21 cellular contexts compared by ENCODE assay signal in genomic region chr11:60993611-60994010, GRCh38. TPM values are rescaled to one million over a fixed set of nuclear protein-coding genes. Genes with fewer than 3 reads are reported as not detected.
DNase-seq lines count a peak whose midpoint lies in the region; ATAC-seq, FAIRE-seq and TF ChIP-seq lines count a peak whose summit lies in the region.
"Had no signal": no experiment of that assay in that cellular context is flagged by ENCODE, and none has a peak within 500 bp of the region (broad histone marks: within the 10 kb centered on the region; RNA-seq: fewer than 3 reads in every experiment).

No MANE protein-coding gene starts in this region.

- no peaks in the 10 kb centered on the region for H3K27me3 Mint-ChIP-seq in activated T-cell treated with anti-CD3 and anti-CD28 coated beads, Interleukin-2, amount 50 U/mL, for 24 hours
- H3K27me3 Mint-ChIP-seq in stimulated activated naive CD8-positive, alpha-beta T cell treated with anti-CD3 and anti-CD28 coated beads, Interleukin-15, amount 100 ng/mL, for 72 hours, result no peaks in the 10 kb centered on the region

- H3K9me3 ChIP-seq in effector memory CD4-positive, alpha-beta T cell (ENCODE audit: control insufficient read depth, low read length), result no peaks in the 10 kb centered on the region
- no peaks in the 10 kb centered on the region for H3K9me3 ChIP-seq in pancreas
- H3K9me3 ChIP-seq: MG63, thoracic aorta had no signal

- peak overlapping the region; percentile 72 for H3K4me3 Mint-ChIP-seq in activated T-cell treated with anti-CD3 and anti-CD28 coated beads, Interleukin-2, amount 50 U/mL, for 24 hours
- peak overlapping the region; percentile 70 to 85 for H3K4me3 Mint-ChIP-seq in stimulated activated naive CD8-positive, alpha-beta T cell treated with anti-CD3 and anti-CD28 coated beads, Interleukin-15, amount 100 ng/mL, for 72 hours
- H3K4me3 Mint-ChIP-seq: neural progenitor cell, WTC11 had no signal

- peaks cover 64% of the 10 kb centered on the region for H3K4me1 ChIP-seq in effector memory CD4-positive, alpha-beta T cell (ENCODE audit: control insufficient read depth, insufficient read depth, low read length, poor library complexity, severe bottlenecking)
- peaks cover 12 to 20% (median 19%) of the 10 kb centered on the region in 3 donors for H3K4me1 ChIP-seq in pancreas

- TF ChIP-seq CTCF in pancreas (IDR thresholded peaks at IDR 0.05), result no peak

- H3K36me3 ChIP-seq in effector memory CD4-positive, alpha-beta T cell (ENCODE audit: control insufficient read depth, insufficient read depth, low read length), result peaks cover 42% of the 10 kb centered on the region
- no peaks in the 10 kb centered on the region for H3K36me3 ChIP-seq in pancreas
- H3K36me3 ChIP-seq: MG63, neural progenitor cell, thoracic aorta had no signal

- peak overlapping the region; percentile 94 for H3K27ac Mint-ChIP-seq in activated T-cell treated with anti-CD3 and anti-CD28 coated beads, Interleukin-2, amount 50 U/mL, for 24 hours
- peak overlapping the region; percentile 45 to 63 for H3K27ac Mint-ChIP-seq in stimulated activated naive CD8-positive, alpha-beta T cell treated with anti-CD3 and anti-CD28 coated beads, Interleukin-15, amount 100 ng/mL, for 72 hours
- H3K27ac Mint-ChIP-seq: neural progenitor cell, WTC11 had no signal

- no peak for FAIRE-seq in pancreas (lab: Jason Lieb, UNC)
- FAIRE-seq: astrocyte, colon, GM12891, kidney had no signal

- H3K4me1 Mint-ChIP-seq in activated T-cell treated with anti-CD3 and anti-CD28 coated beads, Interleukin-2, amount 50 U/mL, for 24 hours (ENCODE audit: low read depth), result peaks cover 84% of the 10 kb centered on the region
- peaks cover 88% of the 10 kb centered on the region for H3K4me1 Mint-ChIP-seq in stimulated activated naive CD8-positive, alpha-beta T cell treated with anti-CD3 and anti-CD28 coated beads, Interleukin-15, amount 100 ng/mL, for 72 hours
- H3K4me1 Mint-ChIP-seq: WTC11 had no signal

- no peaks in the 10 kb centered on the region for H3K27me3 ChIP-seq in effector memory CD4-positive, alpha-beta T cell (replicated peaks; ENCODE audit: control insufficient read depth, insufficient read depth, low read length, poor library complexity, severe bottlenecking)
- no peaks in the 10 kb centered on the region for H3K27me3 ChIP-seq in pancreas
- H3K27me3 ChIP-seq: hepatocyte, neural progenitor cell had no signal

- peaks cover 92% of the 10 kb centered on the region for H3K36me3 Mint-ChIP-seq in activated T-cell treated with anti-CD3 and anti-CD28 coated beads, Interleukin-2, amount 50 U/mL, for 24 hours (ENCODE audit: low read depth)
- H3K36me3 Mint-ChIP-seq: neural progenitor cell, WTC11 had no signal

- peak; percentile 43 for ATAC-seq in stimulated activated naive CD8-positive, alpha-beta T cell treated with anti-CD3 and anti-CD28 coated beads, Interleukin-15, amount 100 ng/mL, for 72 hours
- no peak for ATAC-seq in pancreas
- ATAC-seq: WTC11 had no signal

- WGBS in pancreas, 2 donors, result 74 to 85% methylated on average over 7 of the region's 7 CpGs

- intact Hi-C loops in pancreas (cut with DNase I), result no loop called here

- H3K9me3 Mint-ChIP-seq in activated T-cell treated with anti-CD3 and anti-CD28 coated beads, Interleukin-2, amount 50 U/mL, for 24 hours, result no peaks in the 10 kb centered on the region
- H3K9me3 Mint-ChIP-seq in stimulated activated naive CD8-positive, alpha-beta T cell treated with anti-CD3 and anti-CD28 coated beads, Interleukin-15, amount 100 ng/mL, for 72 hours, result no peaks in the 10 kb centered on the region
- H3K9me3 Mint-ChIP-seq: neural progenitor cell, WTC11 had no signal

- H3K4me3 ChIP-seq in effector memory CD4-positive, alpha-beta T cell (ENCODE audit: insufficient read depth, low read depth, low read length, poor library complexity, severe bottlenecking), result no peak overlapping the region
- H3K4me3 ChIP-seq in pancreas, result no peak overlapping the region
- H3K4me3 ChIP-seq: hepatocyte, MG63, neural progenitor cell, thoracic aorta had no signal

- peak; percentile 31 for DNase-seq in stimulated activated naive CD4-positive, alpha-beta T cell treated with Interleukin-2 at 50 U/mL for 16 hours (lab: John Stamatoyannopoulos, UW)
- no peak for DNase-seq in stimulated activated naive CD4-positive, alpha-beta T cell (lab: John Stamatoyannopoulos, UW)
- peak; percentile 69 for DNase-seq in activated T-cell treated with anti-CD3 and anti-CD28 coated beads, Interleukin-2, amount 50 U/mL, for 24 hours
- no peak for DNase-seq in effector memory CD4-positive, alpha-beta T cell
- no peak for DNase-seq in stimulated activated naive CD8-positive, alpha-beta T cell treated with anti-CD3 and anti-CD28 coated beads, Interleukin-15, amount 100 ng/mL, for 72 hours
- DNase-seq in medulla oblongata (ENCODE audit: extremely low spot score) (no peak), NCI-H2196 (lab: John Stamatoyannopoulos, UW; ENCODE audit: unreplicated experiment) (no peak), pancreas (no peak)
- DNase-seq: Calu3, GF-D8, kidney, mesendoderm, MG63, retina had no signal

- H3K27ac ChIP-seq in effector memory CD4-positive, alpha-beta T cell (ENCODE audit: insufficient read depth, low read length, poor library complexity, severe bottlenecking), result peak overlapping the region; percentile 50
- no peak overlapping the region for H3K27ac ChIP-seq in pancreas
- H3K27ac ChIP-seq: hepatocyte, neural progenitor cell, thoracic aorta had no signal

RNA-seq across cellular contexts. Expression of gene CD6, which starts 22.1 kb away (rescaled TPM):
- 1 to 10 TPM in 4 of 6 donors, under 1 TPM in 2; 0.23 to 2.3 (median 1.2) TPM for total RNA-seq in pancreas
- under 1 TPM; 0.65 to 0.96 TPM for polyA plus RNA-seq in pancreas
- polyA plus RNA-seq: hepatocyte had no signal

RNA-seq across cellular contexts. Expression of gene SLC15A3, which starts 41.6 kb away (rescaled TPM):
- 10 to 100 TPM in 2 of 6 donors, 1 to 10 TPM in 4; 2.0 to 25.3 (median 4.5) TPM for total RNA-seq in pancreas
- polyA plus RNA-seq in pancreas, result 1 to 10 TPM; 5.8 to 7.7 TPM

Comparison
In these comparisons a context has a peak if more than half of its experiments do, and no peak if none do; other contexts are left out.
1. DNase-seq: peak in stimulated activated naive CD4-positive, alpha-beta T cell treated with Interleukin-2 at 50 U/mL for 16 hours (single experiment) and activated T-cell treated with anti-CD3 and anti-CD28 coated beads, Interleukin-2, amount 50 U/mL, for 24 hours (single experiment); none in stimulated activated naive CD4-positive, alpha-beta T cell (0 of 6), effector memory CD4-positive, alpha-beta T cell (0 of 3), stimulated activated naive CD8-positive, alpha-beta T cell treated with anti-CD3 and anti-CD28 coated beads, Interleukin-15, amount 100 ng/mL, for 72 hours (0 of 2), medulla oblongata (single experiment), NCI-H2196 (single experiment) and pancreas (0 of 6).